1 cellular context compared by ENCODE assay signal in the genomic region with DNA sequence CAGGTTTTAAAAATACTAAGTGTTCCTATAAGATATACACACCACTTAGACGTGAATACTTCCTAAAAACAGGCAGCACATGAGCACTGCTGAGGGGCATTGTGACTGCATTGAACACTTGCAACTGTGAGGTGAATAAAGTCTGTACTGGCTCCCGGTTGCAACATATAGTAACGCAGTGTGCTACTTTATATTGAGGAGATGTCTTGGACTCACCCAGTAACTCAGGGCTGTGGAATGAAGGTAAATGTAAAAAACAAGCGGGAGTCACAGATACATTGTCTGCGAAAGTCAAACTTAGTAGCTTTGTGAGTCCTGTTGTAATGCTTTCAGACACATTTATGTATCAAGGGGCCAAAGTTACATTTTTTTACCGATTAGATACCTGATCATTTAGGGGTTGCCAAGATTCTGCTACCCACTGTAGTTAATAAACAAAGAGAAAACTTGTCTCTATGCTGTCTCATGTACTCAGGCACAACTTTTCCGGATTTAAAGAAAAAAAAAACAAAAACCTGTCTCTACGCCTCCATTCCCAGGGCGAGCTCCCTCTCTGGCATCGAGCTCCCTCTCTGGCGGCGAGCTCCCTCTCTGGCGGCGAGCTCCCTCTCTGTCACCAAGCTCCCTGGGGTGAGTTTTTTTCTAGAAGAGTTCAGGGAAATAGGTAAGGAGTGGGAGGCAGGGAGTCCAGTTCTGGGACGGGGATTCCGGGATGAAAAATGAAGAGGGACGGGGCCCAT.
TF ChIP-seq lines count a peak whose summit lies in the region.

No MANE protein-coding gene starts in this region.

TF ChIP-seq in GM12878, 131 proteins besides CTCF, POLR2A, EP300 and RAD21:
- TF ChIP-seq KAT2A (conservative IDR thresholded peaks at IDR 0.05; ENCODE audit: control insufficient read depth, low read depth, low read length), result no peak
- TF ChIP-seq YY1 (IDR thresholded peaks at IDR 0.05; ENCODE audit: low read depth, low read length), result no peak
- TF ChIP-seq TCF7 (IDR thresholded peaks at IDR 0.05; ENCODE audit: borderline replicate concordance), result no peak
- TF ChIP-seq PML (IDR thresholded peaks at IDR 0.05; ENCODE audit: low read length), result no peak
- no peak for TF ChIP-seq GATAD2B (conservative IDR thresholded peaks at IDR 0.05; ENCODE audit: low read depth)
- no peak for TF ChIP-seq CBX5 (IDR thresholded peaks at IDR 0.05; ENCODE audit: low read depth)
- TF ChIP-seq, protein P1, sequence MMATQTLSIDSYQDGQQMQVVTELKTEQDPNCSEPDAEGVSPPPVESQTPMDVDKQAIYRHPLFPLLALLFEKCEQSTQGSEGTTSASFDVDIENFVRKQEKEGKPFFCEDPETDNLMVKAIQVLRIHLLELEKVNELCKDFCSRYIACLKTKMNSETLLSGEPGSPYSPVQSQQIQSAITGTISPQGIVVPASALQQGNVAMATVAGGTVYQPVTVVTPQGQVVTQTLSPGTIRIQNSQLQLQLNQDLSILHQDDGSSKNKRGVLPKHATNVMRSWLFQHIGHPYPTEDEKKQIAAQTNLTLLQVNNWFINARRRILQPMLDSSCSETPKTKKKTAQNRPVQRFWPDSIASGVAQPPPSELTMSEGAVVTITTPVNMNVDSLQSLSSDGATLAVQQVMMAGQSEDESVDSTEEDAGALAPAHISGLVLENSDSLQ (IDR thresholded peaks at IDR 0.05), result no peak
- no peak for TF ChIP-seq RAD51 (IDR thresholded peaks at IDR 0.05)
- TF ChIP-seq, protein P2, sequence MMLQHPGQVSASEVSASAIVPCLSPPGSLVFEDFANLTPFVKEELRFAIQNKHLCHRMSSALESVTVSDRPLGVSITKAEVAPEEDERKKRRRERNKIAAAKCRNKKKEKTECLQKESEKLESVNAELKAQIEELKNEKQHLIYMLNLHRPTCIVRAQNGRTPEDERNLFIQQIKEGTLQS (IDR thresholded peaks at IDR 0.05; ENCODE audit: borderline replicate concordance, extremely low read depth, low read depth, low read length), result no peak
- TF ChIP-seq, protein P3, sequence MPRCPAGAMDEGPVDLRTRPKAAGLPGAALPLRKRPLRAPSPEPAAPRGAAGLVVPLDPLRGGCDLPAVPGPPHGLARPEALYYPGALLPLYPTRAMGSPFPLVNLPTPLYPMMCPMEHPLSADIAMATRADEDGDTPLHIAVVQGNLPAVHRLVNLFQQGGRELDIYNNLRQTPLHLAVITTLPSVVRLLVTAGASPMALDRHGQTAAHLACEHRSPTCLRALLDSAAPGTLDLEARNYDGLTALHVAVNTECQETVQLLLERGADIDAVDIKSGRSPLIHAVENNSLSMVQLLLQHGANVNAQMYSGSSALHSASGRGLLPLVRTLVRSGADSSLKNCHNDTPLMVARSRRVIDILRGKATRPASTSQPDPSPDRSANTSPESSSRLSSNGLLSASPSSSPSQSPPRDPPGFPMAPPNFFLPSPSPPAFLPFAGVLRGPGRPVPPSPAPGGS (IDR thresholded peaks at IDR 0.05; ENCODE audit: borderline replicate concordance, insufficient read depth, low read depth, low read length, poor library complexity, severe bottlenecking), result no peak
- no peak for TF ChIP-seq IKZF2 (IDR thresholded peaks at IDR 0.05)
- TF ChIP-seq HDGF (IDR thresholded peaks at IDR 0.05), result no peak
- TF ChIP-seq SIN3A (IDR thresholded peaks at IDR 0.05; ENCODE audit: low read depth, low read length), result no peak
- TF ChIP-seq ZNF207 (IDR thresholded peaks at IDR 0.05; ENCODE audit: borderline replicate concordance), result no peak
- TF ChIP-seq, protein P4, sequence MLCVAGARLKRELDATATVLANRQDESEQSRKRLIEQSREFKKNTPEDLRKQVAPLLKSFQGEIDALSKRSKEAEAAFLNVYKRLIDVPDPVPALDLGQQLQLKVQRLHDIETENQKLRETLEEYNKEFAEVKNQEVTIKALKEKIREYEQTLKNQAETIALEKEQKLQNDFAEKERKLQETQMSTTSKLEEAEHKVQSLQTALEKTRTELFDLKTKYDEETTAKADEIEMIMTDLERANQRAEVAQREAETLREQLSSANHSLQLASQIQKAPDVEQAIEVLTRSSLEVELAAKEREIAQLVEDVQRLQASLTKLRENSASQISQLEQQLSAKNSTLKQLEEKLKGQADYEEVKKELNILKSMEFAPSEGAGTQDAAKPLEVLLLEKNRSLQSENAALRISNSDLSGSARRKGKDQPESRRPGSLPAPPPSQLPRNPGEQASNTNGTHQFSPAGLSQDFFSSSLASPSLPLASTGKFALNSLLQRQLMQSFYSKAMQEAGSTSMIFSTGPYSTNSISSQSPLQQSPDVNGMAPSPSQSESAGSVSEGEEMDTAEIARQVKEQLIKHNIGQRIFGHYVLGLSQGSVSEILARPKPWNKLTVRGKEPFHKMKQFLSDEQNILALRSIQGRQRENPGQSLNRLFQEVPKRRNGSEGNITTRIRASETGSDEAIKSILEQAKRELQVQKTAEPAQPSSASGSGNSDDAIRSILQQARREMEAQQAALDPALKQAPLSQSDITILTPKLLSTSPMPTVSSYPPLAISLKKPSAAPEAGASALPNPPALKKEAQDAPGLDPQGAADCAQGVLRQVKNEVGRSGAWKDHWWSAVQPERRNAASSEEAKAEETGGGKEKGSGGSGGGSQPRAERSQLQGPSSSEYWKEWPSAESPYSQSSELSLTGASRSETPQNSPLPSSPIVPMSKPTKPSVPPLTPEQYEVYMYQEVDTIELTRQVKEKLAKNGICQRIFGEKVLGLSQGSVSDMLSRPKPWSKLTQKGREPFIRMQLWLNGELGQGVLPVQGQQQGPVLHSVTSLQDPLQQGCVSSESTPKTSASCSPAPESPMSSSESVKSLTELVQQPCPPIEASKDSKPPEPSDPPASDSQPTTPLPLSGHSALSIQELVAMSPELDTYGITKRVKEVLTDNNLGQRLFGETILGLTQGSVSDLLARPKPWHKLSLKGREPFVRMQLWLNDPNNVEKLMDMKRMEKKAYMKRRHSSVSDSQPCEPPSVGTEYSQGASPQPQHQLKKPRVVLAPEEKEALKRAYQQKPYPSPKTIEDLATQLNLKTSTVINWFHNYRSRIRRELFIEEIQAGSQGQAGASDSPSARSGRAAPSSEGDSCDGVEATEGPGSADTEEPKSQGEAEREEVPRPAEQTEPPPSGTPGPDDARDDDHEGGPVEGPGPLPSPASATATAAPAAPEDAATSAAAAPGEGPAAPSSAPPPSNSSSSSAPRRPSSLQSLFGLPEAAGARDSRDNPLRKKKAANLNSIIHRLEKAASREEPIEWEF (IDR thresholded peaks at IDR 0.05; ENCODE audit: insufficient replicate concordance, low read depth, low read length), result no peak
- no peak for TF ChIP-seq RFX5 (IDR thresholded peaks at IDR 0.05; ENCODE audit: low read depth, low read length)
- no peak for TF ChIP-seq ASH2L (IDR thresholded peaks at IDR 0.05; ENCODE audit: borderline replicate concordance, low read depth)
- no peak for TF ChIP-seq SP1 (IDR thresholded peaks at IDR 0.05; ENCODE audit: low read depth, low read length)
- no peak for TF ChIP-seq NRF1 (conservative IDR thresholded peaks at IDR 0.05; ENCODE audit: low read depth, low read length)
